1 cellular context compared by ENCODE assay signal in genomic region chr14:50085570-50086315, GRCh38.
TF ChIP-seq lines count a peak whose summit lies in the region.

No MANE protein-coding gene starts in this region.

TF ChIP-seq in GM23338, 12 proteins besides CTCF, POLR2A, EP300 and RAD21 (continued from another document):
- TF ChIP-seq ZNF462 (CRISPR knock-in tag; IDR thresholded peaks at IDR 0.05) = no peak
